In genomic region chr5:149153751-149154610, GRCh38 we compare ENCODE assay signal across 9 cellular contexts. TPM values are rescaled to one million over a fixed set of nuclear protein-coding genes. Genes with fewer than 3 reads are reported as not detected.
DNase-seq lines count a peak whose midpoint lies in the region; ATAC-seq lines count a peak whose summit lies in the region.
"Had no signal": no experiment of that assay in that cellular context is flagged by ENCODE, and none has a peak within 500 bp of the region (broad histone marks: within the 10 kb centered on the region; RNA-seq: fewer than 3 reads in every experiment).

No MANE protein-coding gene starts in this region.

- peak overlapping the region; percentile 34 to 65 for H2BK12ac ChIP-seq in mesenchymal stem cell (ENCODE audit: low read length in 2 of 2)

- no peak for ATAC-seq in GM19463 (IDR thresholded peaks at IDR 0.05; ENCODE audit: unreplicated experiment)

- peak; percentile 66 for DNase-seq in Caki2 (ENCODE audit: low read depth)
- DNase-seq in NCI-H2227 (lab: John Stamatoyannopoulos, UW; ENCODE audit: unreplicated experiment) = peak; percentile 47
- peak; percentile 4 to 34 for DNase-seq in cerebellar nuclear complex (lab: John Stamatoyannopoulos, UW)
- DNase-seq in mesenchymal stem cell = peak; percentile 92
- DNase-seq in DMS114 treated with DMSO at 0.1 percent for 48 hours (lab: John Stamatoyannopoulos, UW; ENCODE audit: unreplicated experiment) = no peak
- DNase-seq in effector CD8-positive, alpha-beta T cell (lab: John Stamatoyannopoulos, UW) = no peak
- DNase-seq in SW 1271 (lab: John Stamatoyannopoulos, UW) = no peak
- DNase-seq: activated naive CD4-positive, alpha-beta T cell treated with anti-CD3 and anti-CD28 coated beads, Interleukin-2, amount 10 ng/mL, durations not matched to agents 7 days and 5 days had no signal

- no peak overlapping the region for H3K14ac ChIP-seq in mesenchymal stem cell (ENCODE audit: low read length in 2 of 2)

- H3K36me3 ChIP-seq in mesenchymal stem cell (ENCODE audit: control insufficient read depth in 1 of 2, insufficient read depth in 2 of 2, low read depth in 1 of 2, low read length in 2 of 2) = no peaks in the 10 kb centered on the region

- H3K4me3 ChIP-seq in mesenchymal stem cell (ENCODE audit: insufficient read depth in 1 of 2, low read depth in 1 of 2, low read length in 2 of 2) = no peak overlapping the region

- no peak overlapping the region for H2BK15ac ChIP-seq in mesenchymal stem cell (ENCODE audit: low read depth, poor library complexity, severe bottlenecking)

- H4K8ac ChIP-seq in mesenchymal stem cell (ENCODE audit: low read length) = peak overlapping the region; percentile 4

- H3K9me3 ChIP-seq in mesenchymal stem cell (ENCODE audit: control insufficient read depth, low read length) = no peaks in the 10 kb centered on the region

- peak overlapping the region; percentile 49 for H3K9ac ChIP-seq in mesenchymal stem cell (ENCODE audit: low read length)

- H2BK120ac ChIP-seq in mesenchymal stem cell (ENCODE audit: low read depth, low read length) = peak overlapping the region; percentile 39

- H2AK5ac ChIP-seq in mesenchymal stem cell (ENCODE audit: low read length, severe bottlenecking) = peak overlapping the region; percentile 65

- H3K27me3 ChIP-seq in mesenchymal stem cell (ENCODE audit: control insufficient read depth in 1 of 2, insufficient read depth in 1 of 2, low read length in 2 of 2) = no peaks in the 10 kb centered on the region

- peak overlapping the region; percentile 17 to 31 for H3K4ac ChIP-seq in mesenchymal stem cell (ENCODE audit: low read depth in 1 of 2, low read length in 2 of 2)

- H3K79me1 ChIP-seq in mesenchymal stem cell (replicated peaks; ENCODE audit: low read length, poor library complexity, severe bottlenecking) = peaks cover 12% of the 10 kb centered on the region

- H3K4me1 ChIP-seq in mesenchymal stem cell (ENCODE audit: control insufficient read depth, insufficient read depth, low read depth, low read length) = peaks cover 14% of the 10 kb centered on the region

- peak overlapping the region in 1 of 2 experiments; percentile 64 for H3K18ac ChIP-seq in mesenchymal stem cell (ENCODE audit: low read depth in 1 of 2, low read length in 2 of 2)

- in situ Hi-C loops in Caki2 (cut with HindIII; ENCODE audit: low pct_unique_long_range_greater_than_20kb, low sequenced_read_pairs) = no loop called here

- H2AFZ ChIP-seq in mesenchymal stem cell (ENCODE audit: low read depth, low read length) = no peak overlapping the region

- peak overlapping the region; percentile 2 for H2BK5ac ChIP-seq in mesenchymal stem cell (ENCODE audit: low read depth, low read length, poor library complexity, severe bottlenecking)

- WGBS in mesenchymal stem cell = 84% methylated on average over 7 of the region's 8 CpGs

- H4K91ac ChIP-seq in mesenchymal stem cell (ENCODE audit: low read length) = peak overlapping the region; percentile 14

- H3K27ac ChIP-seq in mesenchymal stem cell (ENCODE audit: low read length, poor library complexity, severe bottlenecking) = peak overlapping the region; percentile 31

- no peak overlapping the region for H3K4me2 ChIP-seq in mesenchymal stem cell (ENCODE audit: low read length, poor library complexity, severe bottlenecking)

- H3K23ac ChIP-seq in mesenchymal stem cell (ENCODE audit: low read length in 2 of 2) = no peak overlapping the region

RNA-seq across cellular contexts. Expression of gene ABLIM3, which starts 12.7 kb away (rescaled TPM):
- 10.4 and 13.1 TPM in 2 replicates for total RNA-seq in Caki2 (2014; rRNA removed; shearing (Covaris generic); ENCODE audit: low replicate concordance)
- polyA plus RNA-seq in mesenchymal stem cell (2013, experiment 1 of 2) = 91.1 TPM
- polyA plus RNA-seq in mesenchymal stem cell (2013, experiment 2 of 2) = 90.1 TPM

Comparison
In these comparisons a context has a peak if more than half of its experiments do, and no peak if none do; other contexts are left out.
1. DNase-seq: peak in Caki2 (single experiment), NCI-H2227 (single experiment), cerebellar nuclear complex (2 of 2) and mesenchymal stem cell (single experiment); none in DMS114 treated with DMSO at 0.1 percent for 48 hours (single experiment), effector CD8-positive, alpha-beta T cell (single experiment) and SW 1271 (0 of 2).